20 cellular contexts compared by ENCODE assay signal in the genomic region with DNA sequence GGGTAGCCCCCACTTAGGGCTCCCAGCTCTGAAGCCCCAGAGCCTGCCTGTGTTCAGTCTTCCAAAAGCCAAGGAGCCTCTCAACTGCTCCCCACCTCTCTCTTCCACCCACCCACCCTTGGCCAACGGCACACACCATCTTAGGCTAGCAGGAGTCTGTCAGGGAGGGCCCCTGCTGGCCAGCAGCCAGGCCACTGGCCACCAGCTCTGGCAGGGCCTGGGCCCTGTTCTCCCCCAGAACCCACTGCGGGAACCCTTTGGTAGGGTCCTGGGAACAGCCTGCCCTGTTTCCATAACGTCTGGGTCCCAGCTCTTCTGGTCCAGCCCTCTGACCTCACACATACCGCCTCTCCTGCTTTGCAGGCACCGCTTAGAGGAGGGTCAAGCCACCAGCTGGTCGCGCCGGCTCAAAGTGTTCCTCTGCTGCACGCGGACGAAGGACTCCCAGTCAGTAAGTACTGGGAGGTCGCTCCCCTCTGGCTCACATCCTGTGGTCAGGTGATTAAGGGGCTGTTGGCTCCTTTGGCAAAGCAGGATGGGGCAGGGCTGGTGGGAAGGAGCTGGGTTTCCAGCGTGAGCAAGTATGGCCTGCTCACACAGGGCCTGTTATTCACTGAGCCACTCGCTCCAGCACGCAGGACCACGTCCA. TPM values are rescaled to one million over a fixed set of nuclear protein-coding genes. Genes with fewer than 3 reads are reported as not detected.
DNase-seq lines count a peak whose midpoint lies in the region; ATAC-seq and TF ChIP-seq lines count a peak whose summit lies in the region.
"Had no signal": no experiment of that assay in that cellular context is flagged by ENCODE, and none has a peak within 500 bp of the region (broad histone marks: within the 10 kb centered on the region; RNA-seq: fewer than 3 reads in every experiment).

No MANE protein-coding gene starts in this region.

- DNase-seq in ELR (ENCODE audit: low read depth) = peak; percentile 80
- no peak for DNase-seq in T-helper 17 cell
- peak; percentile 48 for DNase-seq in dermis blood vessel endothelial cell
- peak; percentile 28 for DNase-seq in nephron progenitor cell
- DNase-seq in NCI-H2171 treated with DMSO at 0.1 percent for 48 hours (lab: John Stamatoyannopoulos, UW) = no peak
- DNase-seq in activated CD8-positive, alpha-beta T cell treated with anti-CD3 and anti-CD28 coated beads for 36 hours = no peak
- no peak for DNase-seq in kidney glomerular epithelial cell (lab: John Stamatoyannopoulos, UW)
- DNase-seq: CD8-positive, alpha-beta T cell; heart left ventricle; kidney; midbrain; NCI-H146; NCI-H345; retina; T-helper 1 cell had no signal

- H3K27ac Mint-ChIP-seq in T-helper 17 cell = peak overlapping the region; percentile 78
- peak overlapping the region; percentile 54 for H3K27ac Mint-ChIP-seq in nephron progenitor cell
- no peak overlapping the region for H3K27ac Mint-ChIP-seq in activated CD8-positive, alpha-beta T cell treated with anti-CD3 and anti-CD28 coated beads for 36 hours
- H3K27ac Mint-ChIP-seq: activated T-helper 2 cell treated with anti-CD3 and anti-CD28 coated beads, Interferon-gamma antibody, Interleukin-2, Interleukin-4, amounts not matched to agents 10 μg/mL and 5 μg/mL and 100 μg/mL, durations not matched to agents 14 hours and 24 hours and 36 hours; CD8-positive, alpha-beta T cell; stimulated activated naive CD8-positive, alpha-beta T cell treated with anti-CD3 and anti-CD28 coated beads, Interleukin-15, Interleukin-2, amounts not matched to agents 100 ng/mL and 50 ng/mL, for 24 hours had no signal

- H3K27me3 Mint-ChIP-seq in T-helper 17 cell (no peaks in the 10 kb centered on the region), nephron progenitor cell (ENCODE audit: low read depth, poor library complexity) (peaks cover 3% of the 10 kb centered on the region)
- no peaks in the 10 kb centered on the region for H3K27me3 Mint-ChIP-seq in activated CD8-positive, alpha-beta T cell treated with anti-CD3 and anti-CD28 coated beads for 36 hours
- H3K27me3 Mint-ChIP-seq: stimulated activated naive CD8-positive, alpha-beta T cell treated with anti-CD3 and anti-CD28 coated beads, Interleukin-15, Interleukin-2, amounts not matched to agents 100 ng/mL and 50 ng/mL, for 24 hours had no signal

- H3K4me1 Mint-ChIP-seq in T-helper 17 cell = no peaks in the 10 kb centered on the region
- peaks cover 15% of the 10 kb centered on the region for H3K4me1 Mint-ChIP-seq in nephron progenitor cell
- peaks cover 4% of the 10 kb centered on the region for H3K4me1 Mint-ChIP-seq in activated CD8-positive, alpha-beta T cell treated with anti-CD3 and anti-CD28 coated beads for 36 hours (ENCODE audit: low read depth)

- H3K9me3 ChIP-seq in T-helper 17 cell (ENCODE audit: control insufficient read depth, low read length, poor library complexity, severe bottlenecking) = no peaks in the 10 kb centered on the region
- H3K9me3 ChIP-seq: heart left ventricle had no signal

- POLR2A ChIA-PET in activated CD8-positive, alpha-beta T cell treated with anti-CD3 and anti-CD28 coated beads for 36 hours (lab: Charles Lee) = no interaction called here

- no peaks in the 10 kb centered on the region for H3K9me3 Mint-ChIP-seq in nephron progenitor cell
- no peaks in the 10 kb centered on the region for H3K9me3 Mint-ChIP-seq in activated CD8-positive, alpha-beta T cell treated with anti-CD3 and anti-CD28 coated beads for 36 hours
- H3K9me3 Mint-ChIP-seq: activated T-helper 2 cell treated with anti-CD3 and anti-CD28 coated beads, Interferon-gamma antibody, Interleukin-2, Interleukin-4, amounts not matched to agents 10 μg/mL and 5 μg/mL and 100 μg/mL, durations not matched to agents 14 hours and 24 hours and 36 hours; CD8-positive, alpha-beta T cell; neural crest cell; stimulated activated naive CD8-positive, alpha-beta T cell treated with anti-CD3 and anti-CD28 coated beads, Interleukin-15, Interleukin-2, amounts not matched to agents 100 ng/mL and 50 ng/mL, for 24 hours had no signal

- H3K4me3 Mint-ChIP-seq in T-helper 17 cell (no peak overlapping the region), nephron progenitor cell (no peak overlapping the region)
- H3K4me3 Mint-ChIP-seq in activated CD8-positive, alpha-beta T cell treated with anti-CD3 and anti-CD28 coated beads for 36 hours = no peak overlapping the region
- H3K4me3 Mint-ChIP-seq: CD8-positive, alpha-beta T cell; neural crest cell; stimulated activated naive CD8-positive, alpha-beta T cell treated with anti-CD3 and anti-CD28 coated beads, Interleukin-15, Interleukin-2, amounts not matched to agents 100 ng/mL and 50 ng/mL, for 24 hours had no signal

- intact Hi-C loops in activated CD8-positive, alpha-beta T cell treated with anti-CD3 and anti-CD28 coated beads for 36 hours (cut with micrococcal nuclease) = no loop called here

- no peaks in the 10 kb centered on the region for H3K36me3 Mint-ChIP-seq in T-helper 17 cell (ENCODE audit: low read depth)
- H3K36me3 Mint-ChIP-seq in nephron progenitor cell (ENCODE audit: low read depth) = no peaks in the 10 kb centered on the region
- H3K36me3 Mint-ChIP-seq in activated CD8-positive, alpha-beta T cell treated with anti-CD3 and anti-CD28 coated beads for 36 hours (ENCODE audit: low read depth) = no peaks in the 10 kb centered on the region
- H3K36me3 Mint-ChIP-seq: CD8-positive, alpha-beta T cell had no signal

- ATAC-seq in T-helper 17 cell (no peak), GM21619 (IDR thresholded peaks at IDR 0.05; ENCODE audit: unreplicated experiment) (no peak)
- no peak for ATAC-seq in activated CD8-positive, alpha-beta T cell treated with anti-CD3 and anti-CD28 coated beads for 36 hours
- ATAC-seq: CD8-positive, alpha-beta T cell; esophagus mucosa; heart left ventricle had no signal

- no peak for TF ChIP-seq CTCF in nephron progenitor cell (IDR thresholded peaks at IDR 0.05)
- TF ChIP-seq CTCF in activated CD8-positive, alpha-beta T cell treated with anti-CD3 and anti-CD28 coated beads for 36 hours (IDR thresholded peaks at IDR 0.05) = no peak

- CTCF ChIA-PET in activated CD8-positive, alpha-beta T cell treated with anti-CD3 and anti-CD28 coated beads for 36 hours (lab: Charles Lee) = interaction anchor here (2.6 kb wide), 1 partner anchor 8 kb away, joined by 18 read pairs; no protein-coding TSS in a partner anchor

RNA-seq across cellular contexts. Expression of gene MYRF, which starts 26.7 kb away (rescaled TPM):
- total RNA-seq in T-helper 17 cell (1 to 10 TPM in 1 of 2 donors, under 1 TPM in 1; 0.47 to 1.5 TPM), dermis blood vessel endothelial cell (0.17 and 0.28 TPM in 2 replicates)
- 1 to 10 TPM in 1 of 2 experiments, under 1 TPM in 1; 0.97 to 1.6 TPM for total RNA-seq in activated CD8-positive, alpha-beta T cell treated with anti-CD3 and anti-CD28 coated beads for 36 hours

RNA-seq across cellular contexts. Expression of gene DAGLA, which starts 45.6 kb away (rescaled TPM):
- 1 to 10 TPM; 1.3 to 2.1 TPM for total RNA-seq in T-helper 17 cell
- total RNA-seq in dermis blood vessel endothelial cell = 4.4 and 4.7 TPM in 2 replicates
- total RNA-seq in activated CD8-positive, alpha-beta T cell treated with anti-CD3 and anti-CD28 coated beads for 36 hours = under 1 TPM in 1 of 2 experiments, not detected in 1; 0.05 TPM

Comparison
In these comparisons a context has a peak if more than half of its experiments do, and no peak if none do; other contexts are left out.
1. DNase-seq: peak in ELR (single experiment), dermis blood vessel endothelial cell (single experiment) and nephron progenitor cell (single experiment); none in T-helper 17 cell (0 of 3), NCI-H2171 treated with DMSO at 0.1 percent for 48 hours (single experiment), activated CD8-positive, alpha-beta T cell treated with anti-CD3 and anti-CD28 coated beads for 36 hours (single experiment) and kidney glomerular epithelial cell (single experiment).